ENCODE assay signal across 30 cellular contexts in genomic region chr2:88666576-88666975, GRCh38. TPM values are rescaled to one million over a fixed set of nuclear protein-coding genes. Genes with fewer than 3 reads are reported as not detected.
DNase-seq lines count a peak whose midpoint lies in the region; ATAC-seq, FAIRE-seq and TF ChIP-seq lines count a peak whose summit lies in the region.
"Had no signal": no experiment of that assay in that cellular context is flagged by ENCODE, and none has a peak within 500 bp of the region (broad histone marks: within the 10 kb centered on the region; RNA-seq: fewer than 3 reads in every experiment).

No MANE protein-coding gene starts in this region.

- peaks cover 7% of the 10 kb centered on the region for H3K27me3 Mint-ChIP-seq in activated CD8-positive, alpha-beta memory T cell treated with anti-CD3 and anti-CD28 coated beads, Interleukin-2, amount 10 ng/mL, durations not matched to agents 7 days and 5 days
- peaks cover 26% of the 10 kb centered on the region for H3K27me3 Mint-ChIP-seq in endodermal cell (ENCODE audit: insufficient read depth)
- H3K27me3 Mint-ChIP-seq: B cell; dendritic cell treated with granulocyte-macrophage colony-stimulating factor and Interleukin-4, amounts not matched to agents 40 ng/mL and 50 ng/mL, for 4 days; naive B cell; stimulated activated memory B cell treated with anti-CD40 and anti-IgM and Interleukin-4, amounts not matched to agents 10 μg/mL and 1 μg/mL and 100 μg/mL, for 72 hours had no signal

- H4K20me1 ChIP-seq in MM.1S (ENCODE audit: insufficient read depth, low read length): no peaks in the 10 kb centered on the region

- no peak for FAIRE-seq in frontal cortex (lab: Jason Lieb, UNC)
- FAIRE-seq: GM12878, H1, HTR-8/SVneo had no signal

- no peak for DNase-seq in activated CD8-positive, alpha-beta memory T cell treated with anti-CD3 and anti-CD28 coated beads, Interleukin-2, amount 10 ng/mL, durations not matched to agents 7 days and 5 days
- DNase-seq in activated CD8-positive, alpha-beta memory T cell treated with anti-CD3 and anti-CD28 coated beads, Interleukin-2, amount 50 U/mL, for 48 hours: no peak
- DNase-seq in LNCaP clone FGC (ENCODE audit: low read depth): peak; percentile 41
- DNase-seq in endodermal cell: peak; percentile 63
- peak; percentile 6 for DNase-seq in prostate gland (ENCODE audit: low spot score)
- no peak for DNase-seq in MM.1S
- DNase-seq in activated gamma-delta T cell (lab: John Stamatoyannopoulos, UW): no peak
- DNase-seq in frontal cortex (ENCODE audit: low spot score in 2 of 2): no peak
- DNase-seq: activated CD4-positive, alpha-beta T cell treated with anti-CD3 and anti-CD28 coated beads, Interleukin-2, amount 50 U/mL, for 48 hours; activated CD4-positive, CD25-positive, alpha-beta regulatory T cell; activated naive CD4-positive, alpha-beta T cell treated with Interleukin-2 at 50 U/mL for 16 hours; activated T-cell treated with anti-CD3 and anti-CD28 coated beads, Interleukin-2, amount 50 U/mL, for 1 hour; anterior cingulate cortex; central memory CD4-positive, alpha-beta T cell; left colon; naive B cell; NCI-H1092; NCI-H187 treated with DMSO at 0.1 percent for 48 hours; NCI-H2227 treated with DMSO at 0.1 percent for 48 hours; occipital lobe; spleen; stimulated activated CD4-positive, alpha-beta T cell treated with anti-CD3 and anti-CD28 coated beads, Interleukin-2, amount 100 ng/mL, for 48 hours had no signal

- H3K9me3 Mint-ChIP-seq in activated CD8-positive, alpha-beta memory T cell treated with anti-CD3 and anti-CD28 coated beads, Interleukin-2, amount 10 ng/mL, durations not matched to agents 7 days and 5 days (ENCODE audit: low read depth): no peaks in the 10 kb centered on the region
- H3K9me3 Mint-ChIP-seq in endodermal cell: no peaks in the 10 kb centered on the region
- H3K9me3 Mint-ChIP-seq: dendritic cell treated with granulocyte-macrophage colony-stimulating factor and Interleukin-4, amounts not matched to agents 40 ng/mL and 50 ng/mL, for 4 days; naive B cell; stimulated activated memory B cell treated with anti-CD40 and anti-IgM and Interleukin-4, amounts not matched to agents 10 μg/mL and 1 μg/mL and 100 μg/mL, for 72 hours had no signal

- no peak for TF ChIP-seq CTCF in LNCaP clone FGC (IDR thresholded peaks at IDR 0.05; ENCODE audit: control insufficient read depth, extremely low read depth, insufficient read depth)
- no peak for TF ChIP-seq CTCF in endodermal cell (conservative IDR thresholded peaks at IDR 0.05)
- no peak for TF ChIP-seq CTCF in prostate gland (IDR thresholded peaks at IDR 0.05)
- no peak for TF ChIP-seq CTCF in MM.1S (IDR thresholded peaks at IDR 0.05; ENCODE audit: low read length)

- ATAC-seq in activated CD8-positive, alpha-beta memory T cell treated with anti-CD3 and anti-CD28 coated beads, Interleukin-2, amount 10 ng/mL, durations not matched to agents 7 days and 5 days: peak; percentile 33
- ATAC-seq: left colon; stimulated activated memory B cell treated with anti-CD40 and anti-IgM and Interleukin-4, amounts not matched to agents 10 μg/mL and 1 μg/mL and 100 μg/mL, for 72 hours had no signal

- H3K4me1 Mint-ChIP-seq in activated CD8-positive, alpha-beta memory T cell treated with anti-CD3 and anti-CD28 coated beads, Interleukin-2, amount 10 ng/mL, durations not matched to agents 7 days and 5 days: peaks cover 6% of the 10 kb centered on the region
- H3K4me1 Mint-ChIP-seq in endodermal cell: no peaks in the 10 kb centered on the region
- H3K4me1 Mint-ChIP-seq: B cell; stimulated activated memory B cell treated with anti-CD40 and anti-IgM and Interleukin-4, amounts not matched to agents 10 μg/mL and 1 μg/mL and 100 μg/mL, for 72 hours had no signal

- H3K4me3 Mint-ChIP-seq in activated CD8-positive, alpha-beta memory T cell treated with anti-CD3 and anti-CD28 coated beads, Interleukin-2, amount 10 ng/mL, durations not matched to agents 7 days and 5 days: no peak overlapping the region
- no peak overlapping the region for H3K4me3 Mint-ChIP-seq in endodermal cell
- H3K4me3 Mint-ChIP-seq: B cell; dendritic cell treated with granulocyte-macrophage colony-stimulating factor and Interleukin-4, amounts not matched to agents 40 ng/mL and 50 ng/mL, for 4 days; naive B cell; stimulated activated memory B cell treated with anti-CD40 and anti-IgM and Interleukin-4, amounts not matched to agents 10 μg/mL and 1 μg/mL and 100 μg/mL, for 72 hours had no signal

- H3K9ac ChIP-seq in endodermal cell (ENCODE audit: extremely low read depth, low read length, poor library complexity, severe bottlenecking) (no peak overlapping the region), MM.1S (ENCODE audit: low read length) (no peak overlapping the region)

- no peaks in the 10 kb centered on the region for H3F3A ChIP-seq in MM.1S (ENCODE audit: insufficient read depth, low read length)

- 88% methylated on average over 2 to 4 of the region's 4 CpGs for WGBS in endodermal cell (ENCODE audit: insufficient coverage in 1 of 2, insufficient read length in 1 of 2), 2 experiments
- WGBS in prostate gland: 76% methylated on average over 4 of the region's 4 CpGs

- no peak overlapping the region for H3K27ac Mint-ChIP-seq in activated CD8-positive, alpha-beta memory T cell treated with anti-CD3 and anti-CD28 coated beads, Interleukin-2, amount 10 ng/mL, durations not matched to agents 7 days and 5 days
- no peak overlapping the region for H3K27ac Mint-ChIP-seq in endodermal cell
- H3K27ac Mint-ChIP-seq: B cell; dendritic cell treated with granulocyte-macrophage colony-stimulating factor and Interleukin-4, amounts not matched to agents 40 ng/mL and 50 ng/mL, for 4 days had no signal

- H3K27ac ChIP-seq in endodermal cell (ENCODE audit: low read depth, low read length): no peak overlapping the region
- H3K27ac ChIP-seq in prostate gland: no peak overlapping the region
- no peak overlapping the region for H3K27ac ChIP-seq in MM.1S (ENCODE audit: low read length)
- H3K27ac ChIP-seq: right atrium auricular region, spleen, suprapubic skin had no signal

- H3K4me2 ChIP-seq in MM.1S (ENCODE audit: low read depth, low read length): no peak overlapping the region

- intact Hi-C loops in prostate gland (cut with DNase I): no loop called here

- H3K36me3 Mint-ChIP-seq in activated CD8-positive, alpha-beta memory T cell treated with anti-CD3 and anti-CD28 coated beads, Interleukin-2, amount 10 ng/mL, durations not matched to agents 7 days and 5 days: no peaks in the 10 kb centered on the region
- H3K36me3 Mint-ChIP-seq in endodermal cell (ENCODE audit: low read depth): no peaks in the 10 kb centered on the region
- H3K36me3 Mint-ChIP-seq: naive B cell had no signal

- no peak overlapping the region for H3K4me3 ChIP-seq in LNCaP clone FGC (ENCODE audit: low read depth, low read length)
- no peak overlapping the region for H3K4me3 ChIP-seq in endodermal cell (ENCODE audit: low read length)
- H3K4me3 ChIP-seq in prostate gland: no peak overlapping the region
- H3K4me3 ChIP-seq in MM.1S (ENCODE audit: low read length): no peak overlapping the region
- H3K4me3 ChIP-seq: GM12878, right atrium auricular region, spleen, suprapubic skin had no signal

- H3K9me3 ChIP-seq in endodermal cell (ENCODE audit: control insufficient read depth, low read length) (no peaks in the 10 kb centered on the region), prostate gland (no peaks in the 10 kb centered on the region), MM.1S (replicated peaks; ENCODE audit: insufficient read depth, low read length) (no peaks in the 10 kb centered on the region)
- H3K9me3 ChIP-seq: right atrium auricular region, spleen, suprapubic skin had no signal

- no peak overlapping the region for H2AFZ ChIP-seq in MM.1S (ENCODE audit: low read length)

- CTCF ChIA-PET in activated CD8-positive, alpha-beta memory T cell treated with anti-CD3 and anti-CD28 coated beads, Interleukin-2, amount 10 ng/mL, durations not matched to agents 7 days and 5 days (lab: Charles Lee): interaction anchor here (1.8 to 4.7 kb wide), 4 partner anchors 18 to 75 kb away, joined by 3 to 66 read pairs (median 9); partner anchors contain the start of genes EIF2AK3 and RPIA

- H3K36me3 ChIP-seq in endodermal cell (ENCODE audit: control insufficient read depth, insufficient read depth, low read length) (no peaks in the 10 kb centered on the region), prostate gland (no peaks in the 10 kb centered on the region), MM.1S (replicated peaks; ENCODE audit: insufficient read depth, low read length) (no peaks in the 10 kb centered on the region)
- H3K36me3 ChIP-seq: right atrium auricular region, spleen, suprapubic skin had no signal

- TF ChIP-seq POLR2A in prostate gland (IDR thresholded peaks at IDR 0.05): no peak

- H3K4me1 ChIP-seq in endodermal cell (ENCODE audit: control insufficient read depth, insufficient read depth, low read length): no peaks in the 10 kb centered on the region
- H3K4me1 ChIP-seq in prostate gland (replicated peaks): no peaks in the 10 kb centered on the region
- no peaks in the 10 kb centered on the region for H3K4me1 ChIP-seq in MM.1S (ENCODE audit: low read length)
- H3K4me1 ChIP-seq: suprapubic skin had no signal

- no peaks in the 10 kb centered on the region for H3K9me2 ChIP-seq in MM.1S (replicated peaks; ENCODE audit: insufficient read depth, low read length)

- H3K27me3 ChIP-seq in endodermal cell (ENCODE audit: control insufficient read depth, insufficient read depth, low read length, poor library complexity, severe bottlenecking): peaks cover 22% of the 10 kb centered on the region
- no peaks in the 10 kb centered on the region for H3K27me3 ChIP-seq in prostate gland (replicated peaks; ENCODE audit: insufficient read depth)
- no peaks in the 10 kb centered on the region for H3K27me3 ChIP-seq in MM.1S (replicated peaks; ENCODE audit: insufficient read depth, low read length)
- H3K27me3 ChIP-seq: right atrium auricular region, spleen, suprapubic skin had no signal

- no peaks in the 10 kb centered on the region for H3K79me2 ChIP-seq in MM.1S (ENCODE audit: low read length)

RNA-seq across cellular contexts. Expression of gene RPIA, which starts 24.9 kb away (rescaled TPM):
- 10 to 100 TPM; 42.1 to 54.4 TPM for total RNA-seq in activated CD8-positive, alpha-beta memory T cell treated with anti-CD3 and anti-CD28 coated beads, Interleukin-2, amount 10 ng/mL, durations not matched to agents 7 days and 5 days
- total RNA-seq in endodermal cell: 10 to 100 TPM; 16.2 to 26.0 TPM
- 23.4 TPM for polyA plus RNA-seq in endodermal cell (2013, experiment 1 of 2)
- 22.4 TPM for polyA plus RNA-seq in endodermal cell (2013, experiment 2 of 2)
- total RNA-seq in prostate gland: 10 to 100 TPM in 1 of 2 donors, 1 to 10 TPM in 1; 8.2 to 12.2 TPM
- 10.2 TPM for total RNA-seq in frontal cortex

RNA-seq across cellular contexts. Expression of gene EIF2AK3, which starts 39.3 kb away (rescaled TPM):
- 10 to 100 TPM; 17.0 to 29.8 TPM for total RNA-seq in activated CD8-positive, alpha-beta memory T cell treated with anti-CD3 and anti-CD28 coated beads, Interleukin-2, amount 10 ng/mL, durations not matched to agents 7 days and 5 days
- total RNA-seq in endodermal cell (10 to 100 TPM; 26.3 to 45.2 TPM), prostate gland (10 to 100 TPM; 21.4 to 39.1 TPM), frontal cortex (28.9 TPM)
- 17.9 TPM for polyA plus RNA-seq in endodermal cell (2013, experiment 1 of 2)
- 20.4 TPM for polyA plus RNA-seq in endodermal cell (2013, experiment 2 of 2)

Comparison
In these comparisons a context has a peak if more than half of its experiments do, and no peak if none do; other contexts are left out.
1. DNase-seq: peak in LNCaP clone FGC (single experiment), endodermal cell (single experiment) and prostate gland (single experiment); none in activated CD8-positive, alpha-beta memory T cell treated with anti-CD3 and anti-CD28 coated beads, Interleukin-2, amount 10 ng/mL, durations not matched to agents 7 days and 5 days (single experiment), activated CD8-positive, alpha-beta memory T cell treated with anti-CD3 and anti-CD28 coated beads, Interleukin-2, amount 50 U/mL, for 48 hours (single experiment), MM.1S (single experiment), activated gamma-delta T cell (single experiment) and frontal cortex (0 of 2).